In the genomic region with DNA sequence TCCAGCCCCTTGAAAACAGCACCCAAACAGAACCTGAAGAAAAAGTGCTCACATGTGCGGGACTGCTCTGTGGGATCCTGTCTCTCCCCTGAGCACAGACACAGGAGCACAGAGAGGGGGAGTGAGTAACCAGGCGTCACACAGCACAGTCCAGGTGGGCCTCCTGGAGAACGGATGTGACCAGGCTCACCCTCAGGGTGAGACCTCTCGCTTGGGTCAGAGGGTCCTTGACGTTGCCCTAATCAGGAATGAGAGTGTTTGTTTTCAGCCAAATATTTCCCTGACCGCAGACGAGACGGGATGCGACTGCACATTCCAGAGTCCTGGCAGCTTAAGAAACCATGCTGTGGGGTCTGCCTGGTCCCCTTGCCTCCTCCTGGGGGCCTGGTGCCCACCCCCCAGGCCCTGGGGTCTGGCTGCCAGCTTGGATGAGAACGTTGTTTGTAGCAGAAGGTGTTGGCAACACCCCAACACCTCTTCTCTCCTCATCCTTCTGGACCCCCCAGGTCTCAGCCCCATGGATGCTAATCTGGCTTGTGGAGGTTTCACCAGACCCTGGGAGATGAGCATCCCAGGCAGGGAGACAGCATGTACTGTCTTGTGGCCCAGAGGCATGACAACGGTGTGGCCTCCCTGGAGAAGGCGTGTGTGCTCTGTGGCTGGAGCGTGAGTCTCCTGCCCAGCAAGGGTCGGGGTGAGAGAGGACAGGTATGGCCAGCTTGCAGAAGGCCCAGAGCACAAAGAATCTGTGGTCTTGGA, we compare ENCODE assay signal across 23 cellular contexts. TPM values are rescaled to one million over a fixed set of nuclear protein-coding genes. Genes with fewer than 3 reads are reported as not detected.
DNase-seq lines count a peak whose midpoint lies in the region; ATAC-seq and TF ChIP-seq lines count a peak whose summit lies in the region.
"Had no signal": no experiment of that assay in that cellular context is flagged by ENCODE, and none has a peak within 500 bp of the region (broad histone marks: within the 10 kb centered on the region; RNA-seq: fewer than 3 reads in every experiment).

No MANE protein-coding gene starts in this region.

- DNase-seq in GM03348 (ENCODE audit: low spot score) (peak; percentile 73), astrocyte of the cerebellum (ENCODE audit: low read depth) (peak; percentile 24), glutamatergic neuron (no peak), sciatic nerve (ENCODE audit: low spot score) (no peak), COLO668 (lab: John Stamatoyannopoulos, UW; ENCODE audit: unreplicated experiment) (no peak), cerebellar cortex (ENCODE audit: low spot score) (no peak)
- no peak for DNase-seq in stimulated activated CD4-positive, alpha-beta T cell treated with anti-CD3 and anti-CD28 coated beads, Interleukin-4, amount 100 ng/mL, for 1 hour
- DNase-seq: activated CD4-positive, alpha-beta T cell treated with anti-CD3 and anti-CD28 coated beads for 1 hour; activated CD8-positive, alpha-beta T cell treated with anti-CD3 and anti-CD28 coated beads for 36 hours; activated T-cell treated with anti-CD3 and anti-CD28 coated beads for 4 hours; CD4-positive, alpha-beta T cell; dermis blood vessel endothelial cell; KG1; NCI-H1436 treated with DMSO at 0.1 percent for 48 hours; NCI-H2107; NK-92 treated with Interleukin-12 subunit alpha and Interleukin-12 subunit beta, amount 100 ng/mL, for 24 hours; SIG-M5; T-cell; thyroid gland had no signal

- H3K9me3 Mint-ChIP-seq in glutamatergic neuron (ENCODE audit: unreplicated experiment) = peaks cover 10% of the 10 kb centered on the region
- H3K9me3 Mint-ChIP-seq: activated CD8-positive, alpha-beta T cell treated with anti-CD3 and anti-CD28 coated beads for 36 hours; CD4-positive, alpha-beta T cell; stimulated activated naive CD8-positive, alpha-beta T cell treated with anti-CD3 and anti-CD28 coated beads, Interleukin-15, Interleukin-2, amounts not matched to agents 100 ng/mL and 50 ng/mL, for 24 hours; T-cell had no signal

- peaks cover 5% of the 10 kb centered on the region for H3K4me1 Mint-ChIP-seq in glutamatergic neuron (ENCODE audit: low read depth, unreplicated experiment)
- H3K4me1 Mint-ChIP-seq: T-cell had no signal

- TF ChIP-seq CTCF in astrocyte of the cerebellum (IDR thresholded peaks at IDR 0.05; ENCODE audit: low read depth, low read length, missing control alignments) (no peak), glutamatergic neuron (IDR thresholded peaks at IDR 0.05; ENCODE audit: partially characterized antibody, unreplicated experiment) (no peak)

- intact Hi-C loops in sciatic nerve (cut with DNase I) = no loop called here

- in situ Hi-C loops in astrocyte of the cerebellum (cut with HindIII; ENCODE audit: low sequenced_read_pairs) = no loop called here

- H3K4me3 ChIP-seq in astrocyte of the cerebellum (ENCODE audit: low read depth, low read length) = no peak overlapping the region
- H3K4me3 ChIP-seq: cardiac muscle cell, right atrium auricular region, thyroid gland had no signal

- peak; percentile 27 for ATAC-seq in sciatic nerve
- no peak for ATAC-seq in HG02970 (IDR thresholded peaks at IDR 0.05; ENCODE audit: low FRiP score, unreplicated experiment)
- ATAC-seq: activated CD8-positive, alpha-beta T cell treated with anti-CD3 and anti-CD28 coated beads for 36 hours had no signal

- H3K36me3 Mint-ChIP-seq in glutamatergic neuron (ENCODE audit: unreplicated experiment) = no peaks in the 10 kb centered on the region
- H3K36me3 Mint-ChIP-seq: T-cell had no signal

- no peak overlapping the region for H3K4me3 Mint-ChIP-seq in glutamatergic neuron (ENCODE audit: unreplicated experiment)
- H3K4me3 Mint-ChIP-seq: activated CD8-positive, alpha-beta T cell treated with anti-CD3 and anti-CD28 coated beads for 36 hours; CD4-positive, alpha-beta T cell; stimulated activated naive CD8-positive, alpha-beta T cell treated with anti-CD3 and anti-CD28 coated beads, Interleukin-15, Interleukin-2, amounts not matched to agents 100 ng/mL and 50 ng/mL, for 24 hours; T-cell had no signal

- H3K27me3 Mint-ChIP-seq in glutamatergic neuron (ENCODE audit: unreplicated experiment) = peaks cover 7% of the 10 kb centered on the region
- H3K27me3 Mint-ChIP-seq: activated CD8-positive, alpha-beta T cell treated with anti-CD3 and anti-CD28 coated beads for 36 hours; CD4-positive, alpha-beta T cell had no signal

- peak overlapping the region; percentile 48 for H3K27ac Mint-ChIP-seq in glutamatergic neuron (ENCODE audit: unreplicated experiment)
- H3K27ac Mint-ChIP-seq: activated CD8-positive, alpha-beta T cell treated with anti-CD3 and anti-CD28 coated beads for 36 hours; CD4-positive, alpha-beta T cell; stimulated activated naive CD8-positive, alpha-beta T cell treated with anti-CD3 and anti-CD28 coated beads, Interleukin-15, Interleukin-2, amounts not matched to agents 100 ng/mL and 50 ng/mL, for 24 hours; T-cell had no signal

RNA-seq across cellular contexts. Expression of gene SLC6A6, which starts 42.1 kb away (rescaled TPM):
- total RNA-seq in glutamatergic neuron (ENCODE audit: unreplicated experiment) = 21.9 TPM
- 37.5 TPM for total RNA-seq in sciatic nerve

Comparison
In these comparisons a context has a peak if more than half of its experiments do, and no peak if none do; other contexts are left out.
1. DNase-seq: peak in GM03348 (single experiment) and astrocyte of the cerebellum (single experiment); none in glutamatergic neuron (single experiment), sciatic nerve (single experiment), COLO668 (single experiment), stimulated activated CD4-positive, alpha-beta T cell treated with anti-CD3 and anti-CD28 coated beads, Interleukin-4, amount 100 ng/mL, for 1 hour (single experiment) and cerebellar cortex (single experiment).